ENCODE assay signal across 14 cellular contexts in genomic region chr10:35639021-35639521, GRCh38. TPM values are rescaled to one million over a fixed set of nuclear protein-coding genes. Genes with fewer than 3 reads are reported as not detected.
DNase-seq lines count a peak whose midpoint lies in the region; ATAC-seq, FAIRE-seq and TF ChIP-seq lines count a peak whose summit lies in the region.
"Had no signal": no experiment of that assay in that cellular context is flagged by ENCODE, and none has a peak within 500 bp of the region (broad histone marks: within the 10 kb centered on the region; RNA-seq: fewer than 3 reads in every experiment).

No MANE protein-coding gene starts in this region.

- FAIRE-seq in astrocyte (lab: Jason Lieb, UNC): no peak
- FAIRE-seq: GM12892 had no signal

- TF ChIP-seq CTCF in astrocyte (IDR thresholded peaks at IDR 0.05; ENCODE audit: insufficient read depth, low read depth, low read length): no peak
- no peak for TF ChIP-seq CTCF in retinal pigment epithelial cell (conservative IDR thresholded peaks at IDR 0.05; ENCODE audit: low read depth, low read length)
- TF ChIP-seq CTCF in OCI-LY7 (conservative IDR thresholded peaks at IDR 0.05; ENCODE audit: low read length): no peak

- H3K4me3 Mint-ChIP-seq in astrocyte (ENCODE audit: unreplicated experiment): peak overlapping the region; percentile 84

- intact Hi-C loops in OCI-LY7 (cut with micrococcal nuclease; ENCODE audit: unreplicated experiment): loop anchor here (10.0 kb wide), 2 partner anchors 276 to 1086 kb away; no protein-coding TSS in a partner anchor

- H3K79me2 ChIP-seq in astrocyte (ENCODE audit: insufficient read depth, low read length) (peaks cover 30% of the 10 kb centered on the region), OCI-LY7 (ENCODE audit: insufficient read depth, low read depth, low read length) (no peaks in the 10 kb centered on the region)

- no peaks in the 10 kb centered on the region for H3K9me3 Mint-ChIP-seq in astrocyte (ENCODE audit: unreplicated experiment)
- H3K9me3 Mint-ChIP-seq: activated T-helper 1 cell treated with anti-CD3 and anti-CD28 coated beads, Interleukin-12 subunit alpha, Interleukin-12 subunit beta, Interleukin-2, Interleukin-4 antibody, amounts not matched to agents 30 ng/mL and 10 ng/mL and 1 ng/mL, durations not matched to agents 14 hours and 24 hours and 36 hours; HFFc6 had no signal

- CTCF ChIA-PET in OCI-LY7 (lab: Charles Lee; ENCODE audit: unreplicated experiment): interaction anchor here (0.9 kb wide), 1 partner anchor 12 kb away, joined by 4 read pairs; no protein-coding TSS in a partner anchor

- no TSS peak for BruUV-seq in OCI-LY7 (replicated peaks; lab: Mats Ljungman, UMichigan)

- H4K20me1 ChIP-seq in astrocyte (ENCODE audit: insufficient read depth, low read length): peaks cover 12% of the 10 kb centered on the region
- no peaks in the 10 kb centered on the region for H4K20me1 ChIP-seq in OCI-LY7 (ENCODE audit: insufficient read depth, low read length)

- peaks cover 21% of the 10 kb centered on the region for H3K27me3 ChIP-seq in H7 (ENCODE audit: control insufficient read depth, insufficient read depth, low read length)
- no peaks in the 10 kb centered on the region for H3K27me3 ChIP-seq in astrocyte (ENCODE audit: insufficient read depth, low read length)
- peaks cover 28% of the 10 kb centered on the region for H3K27me3 ChIP-seq in iPS-20b (ENCODE audit: insufficient read depth, low read length)

- H3K36me3 ChIP-seq in H7 (replicated peaks; ENCODE audit: control insufficient read depth, insufficient read depth, low read length) (no peaks in the 10 kb centered on the region), astrocyte (ENCODE audit: insufficient read depth, low read length) (no peaks in the 10 kb centered on the region), iPS-20b (ENCODE audit: insufficient read depth, low read depth, low read length) (no peaks in the 10 kb centered on the region), OCI-LY7 (ENCODE audit: insufficient read depth, low read length) (no peaks in the 10 kb centered on the region)
- H3K36me3 ChIP-seq: lower lobe of right lung had no signal

- H2AFZ ChIP-seq in astrocyte (ENCODE audit: low read depth, low read length) (no peak overlapping the region), OCI-LY7 (ENCODE audit: low read length) (no peak overlapping the region)

- H3K27me3 Mint-ChIP-seq in astrocyte (ENCODE audit: low read depth, unreplicated experiment): no peaks in the 10 kb centered on the region

- H3K9me3 ChIP-seq in astrocyte (ENCODE audit: insufficient read depth, low read depth, low read length) (no peaks in the 10 kb centered on the region), iPS-20b (ENCODE audit: insufficient read depth, low read depth, low read length) (no peaks in the 10 kb centered on the region), OCI-LY7 (ENCODE audit: low read length) (no peaks in the 10 kb centered on the region)
- H3K9me3 ChIP-seq: lower lobe of right lung had no signal

- H3K9me2 ChIP-seq in OCI-LY7 (ENCODE audit: insufficient read depth, low read length): no peaks in the 10 kb centered on the region

- H3K4me2 ChIP-seq in astrocyte (ENCODE audit: low read length) (peak overlapping the region; percentile 92), OCI-LY7 (ENCODE audit: low read length) (no peak overlapping the region)

- peak overlapping the region; percentile 29 for H3K9ac ChIP-seq in astrocyte (ENCODE audit: low read length)
- H3K9ac ChIP-seq in iPS-20b (ENCODE audit: low read depth, low read length): no peak overlapping the region

- H3K4me3 ChIP-seq in H7 (ENCODE audit: insufficient read depth, low read depth, low read length) (peak overlapping the region; percentile 65), astrocyte (ENCODE audit: insufficient read depth, low read depth, low read length) (peak overlapping the region; percentile 54), iPS-20b (ENCODE audit: low read length) (peak overlapping the region; percentile 72), retinal pigment epithelial cell (ENCODE audit: low read length) (peak overlapping the region; percentile 65), OCI-LY7 (ENCODE audit: low read depth, low read length, poor library complexity, severe bottlenecking) (no peak overlapping the region)

- POLR2A ChIA-PET in OCI-LY7 (lab: Charles Lee): interaction anchor here (0.6 kb wide), 1 partner anchor 269 kb away, joined by 4 read pairs; no protein-coding TSS in a partner anchor

- H3K27ac ChIP-seq in astrocyte (ENCODE audit: low read depth, low read length) (no peak overlapping the region), iPS-20b (ENCODE audit: low read length) (no peak overlapping the region), OCI-LY7 (ENCODE audit: low read depth, low read length, poor library complexity, severe bottlenecking) (no peak overlapping the region)
- H3K27ac ChIP-seq: lower lobe of right lung had no signal

- peaks cover 3% of the 10 kb centered on the region for H3K36me3 Mint-ChIP-seq in astrocyte (ENCODE audit: low read depth, unreplicated experiment)

- DNase-seq in H7: peak; percentile 81
- DNase-seq in astrocyte (ENCODE audit: low read depth): no peak
- DNase-seq in retinal pigment epithelial cell (ENCODE audit: low read depth): no peak
- DNase-seq in OCI-LY7 (ENCODE audit: low spot score): no peak
- no peak for DNase-seq in DMS53 treated with DMSO at 0.1 percent for 48 hours (lab: John Stamatoyannopoulos, UW; ENCODE audit: unreplicated experiment)
- DNase-seq: HFFc6, SHP77 had no signal

- peaks cover 20% of the 10 kb centered on the region for H3K4me1 Mint-ChIP-seq in astrocyte (ENCODE audit: low read depth, unreplicated experiment)

- peak overlapping the region; percentile 34 for H3K27ac Mint-ChIP-seq in astrocyte (ENCODE audit: unreplicated experiment)
- H3K27ac Mint-ChIP-seq: activated T-helper 1 cell treated with anti-CD3 and anti-CD28 coated beads, Interleukin-12 subunit alpha, Interleukin-12 subunit beta, Interleukin-2, Interleukin-4 antibody, amounts not matched to agents 30 ng/mL and 10 ng/mL and 1 ng/mL, durations not matched to agents 14 hours and 24 hours and 36 hours; HFFc6 had no signal

- ATAC-seq in HG03095 (IDR thresholded peaks at IDR 0.05; ENCODE audit: unreplicated experiment) (no peak), HG03108 (IDR thresholded peaks at IDR 0.05; ENCODE audit: unreplicated experiment) (no peak)
- ATAC-seq: activated CD4-positive, CD25-positive, alpha-beta regulatory T cell treated with anti-CD3 and anti-CD28 coated beads, Interleukin-2, amount 50 U/mL, for 24 hours; lower lobe of right lung had no signal

- H3K4me1 ChIP-seq in astrocyte (ENCODE audit: insufficient read depth, low read length): peaks cover 19% of the 10 kb centered on the region
- H3K4me1 ChIP-seq in iPS-20b (ENCODE audit: insufficient read depth, low read length): peaks cover 25% of the 10 kb centered on the region; the same call in 1 of the 2 replicates
- H3K4me1 ChIP-seq in OCI-LY7 (ENCODE audit: insufficient read depth, low read length, poor library complexity, severe bottlenecking): peaks cover 17% of the 10 kb centered on the region

RNA-seq across cellular contexts. Expression of gene FZD8, which starts 3.0 kb away (rescaled TPM):
- 43.0 and 76.2 TPM in 2 replicates for total RNA-seq in H7 (2014; rRNA removed; shearing (Covaris generic))
- total RNA-seq in astrocyte: 17.2 and 30.9 TPM in 2 replicates
- total RNA-seq in OCI-LY7 (2014; rRNA removed; shearing (Covaris generic)): 4.7 and 4.9 TPM in 2 replicates
- 3.9 and 4.2 TPM in 2 replicates for total RNA-seq in OCI-LY7 (2022)

RNA-seq across cellular contexts. Expression of gene GJD4, which starts 33.9 kb away (rescaled TPM):
- not detected in 2 replicates for total RNA-seq in H7 (2014; rRNA removed; shearing (Covaris generic))
- total RNA-seq in astrocyte (not detected in 2 replicates), OCI-LY7 (2022) (not detected in 2 replicates)
- not detected in 2 replicates for total RNA-seq in OCI-LY7 (2014; rRNA removed; shearing (Covaris generic))
- total RNA-seq: activated T-helper 1 cell treated with anti-CD3 and anti-CD28 coated beads, Interleukin-12 subunit alpha, Interleukin-12 subunit beta, Interleukin-2, Interleukin-4 antibody, amounts not matched to agents 30 ng/mL and 10 ng/mL and 1 ng/mL, durations not matched to agents 14 hours and 24 hours and 36 hours; HFFc6; lower lobe of right lung had no signal
